In genomic region chr1:111754964-111755320, GRCh38 we compare ENCODE assay signal across 8 cellular contexts. TPM values are rescaled to one million over a fixed set of nuclear protein-coding genes. Genes with fewer than 3 reads are reported as not detected.
DNase-seq lines count a peak whose midpoint lies in the region; ATAC-seq lines count a peak whose summit lies in the region.

No MANE protein-coding gene starts in this region.

- intact Hi-C loops in CD4-positive, alpha-beta memory T cell (cut with micrococcal nuclease) = loop anchor here (1.0 to 5.0 kb wide), 10 partner anchors 16 to 1416 kb away; partner anchors contain the start of genes ATP5PB, CAPZA1, INKA2 and LRIF1

- peaks cover 6 to 26% of the 10 kb centered on the region in 2 donors for H3K36me3 Mint-ChIP-seq in CD4-positive, alpha-beta memory T cell
- H3K36me3 Mint-ChIP-seq in T-helper 1 cell treated with Interleukin-12 subunit alpha and Interleukin-12 subunit beta and Interleukin-4 antibody, amounts not matched to agents 30 μg/mL and 1 μg/mL, for 36 hours (ENCODE audit: low read depth) = peaks cover 10% of the 10 kb centered on the region

- peaks cover 12% of the 10 kb centered on the region for H3K36me3 ChIP-seq in CD4-positive, alpha-beta memory T cell (ENCODE audit: insufficient read depth, low read length)
- peaks cover 8% of the 10 kb centered on the region for H3K36me3 ChIP-seq in effector memory CD4-positive, alpha-beta T cell (ENCODE audit: control insufficient read depth, insufficient read depth, low read length)
- H3K36me3 ChIP-seq in mesodermal cell (ENCODE audit: control insufficient read depth, insufficient read depth, low read length) = peaks cover 23% of the 10 kb centered on the region

- H3K4me3 Mint-ChIP-seq in CD4-positive, alpha-beta memory T cell = peak overlapping the region; percentile 90 to 100 (median 98)
- peak overlapping the region; percentile 89 for H3K4me3 Mint-ChIP-seq in T-helper 1 cell treated with Interleukin-12 subunit alpha and Interleukin-12 subunit beta and Interleukin-4 antibody, amounts not matched to agents 30 μg/mL and 1 μg/mL, for 36 hours

- no peaks in the 10 kb centered on the region for H3K27me3 ChIP-seq in CD4-positive, alpha-beta memory T cell (ENCODE audit: insufficient read depth, low read length)
- H3K27me3 ChIP-seq in effector memory CD4-positive, alpha-beta T cell (replicated peaks; ENCODE audit: control insufficient read depth, insufficient read depth, low read length, poor library complexity, severe bottlenecking) = no peaks in the 10 kb centered on the region

- peaks cover 0 to 9% (median 0%) of the 10 kb centered on the region in 8 donors for H3K9me3 Mint-ChIP-seq in CD4-positive, alpha-beta memory T cell
- H3K9me3 Mint-ChIP-seq in T-helper 1 cell treated with Interleukin-12 subunit alpha and Interleukin-12 subunit beta and Interleukin-4 antibody, amounts not matched to agents 30 μg/mL and 1 μg/mL, for 36 hours = no peaks in the 10 kb centered on the region

- peak overlapping the region; percentile 93 for H3K27ac ChIP-seq in CD4-positive, alpha-beta memory T cell (ENCODE audit: low read depth, low read length)
- peak overlapping the region; percentile 90 for H3K27ac ChIP-seq in effector memory CD4-positive, alpha-beta T cell (ENCODE audit: insufficient read depth, low read length, poor library complexity, severe bottlenecking)
- H3K27ac ChIP-seq in mesodermal cell (ENCODE audit: low read depth, low read length, severe bottlenecking) (peak overlapping the region; percentile 98), temporal lobe (ENCODE audit: low read depth, low read length) (peak overlapping the region; percentile 82)

- 0 to 4% methylated on average over 10 to 11 of the region's 12 CpGs for WGBS in mesodermal cell (ENCODE audit: insufficient coverage in 2 of 2), 2 experiments

- peak overlapping the region; percentile 95 to 100 (median 99) for H3K27ac Mint-ChIP-seq in CD4-positive, alpha-beta memory T cell
- peak overlapping the region; percentile 90 for H3K27ac Mint-ChIP-seq in T-helper 1 cell treated with Interleukin-12 subunit alpha and Interleukin-12 subunit beta and Interleukin-4 antibody, amounts not matched to agents 30 μg/mL and 1 μg/mL, for 36 hours

- H3K4me3 ChIP-seq in CD4-positive, alpha-beta memory T cell (ENCODE audit: low read length in 2 of 2) = peak overlapping the region; percentile 37 to 92
- peak overlapping the region; percentile 69 for H3K4me3 ChIP-seq in effector memory CD4-positive, alpha-beta T cell (ENCODE audit: insufficient read depth, low read depth, low read length, poor library complexity, severe bottlenecking)
- peak overlapping the region; percentile 86 for H3K4me3 ChIP-seq in mesodermal cell (ENCODE audit: extremely low read depth, insufficient read depth, low read length, poor library complexity, severe bottlenecking)

- H3K4me1 ChIP-seq in CD4-positive, alpha-beta memory T cell (ENCODE audit: insufficient read depth, low read length) = peaks cover 20% of the 10 kb centered on the region
- peaks cover 15% of the 10 kb centered on the region for H3K4me1 ChIP-seq in effector memory CD4-positive, alpha-beta T cell (ENCODE audit: control insufficient read depth, insufficient read depth, low read length, poor library complexity, severe bottlenecking)
- peaks cover 6% of the 10 kb centered on the region for H3K4me1 ChIP-seq in mesodermal cell (ENCODE audit: control insufficient read depth, insufficient read depth, low read length, poor library complexity, severe bottlenecking)

- DNase-seq in CD4-positive, alpha-beta memory T cell = no peak
- DNase-seq in LHCN-M2 (ENCODE audit: low read depth) = peak; percentile 68
- peak in 1 of 3 donors; percentile 20 for DNase-seq in effector memory CD4-positive, alpha-beta T cell

- POLR2A ChIA-PET in CD4-positive, alpha-beta memory T cell (lab: Charles Lee; ENCODE audit: partially characterized antibody) = interaction anchor here (0.7 to 4.0 kb wide), 21 partner anchors 11 to 968 kb away, joined by 3 to 47 read pairs (median 4); partner anchors contain the start of genes ATP5PB, INKA2, RAP1A and WDR77

- CTCF ChIA-PET in CD4-positive, alpha-beta memory T cell (lab: Charles Lee; ENCODE audit: partially characterized antibody) = interaction anchor here (0.7 to 8.0 kb wide), 14 partner anchors 8 to 534 kb away, joined by 3 to 73 read pairs (median 4); partner anchors contain the start of gene INKA2

- H3K9me3 ChIP-seq in CD4-positive, alpha-beta memory T cell (ENCODE audit: control insufficient read depth in 1 of 2, low read length in 2 of 2) = no peaks in the 10 kb centered on the region
- H3K9me3 ChIP-seq in effector memory CD4-positive, alpha-beta T cell (ENCODE audit: control insufficient read depth, low read length) = no peaks in the 10 kb centered on the region
- H3K9me3 ChIP-seq in mesodermal cell (ENCODE audit: control insufficient read depth, low read length) = no peaks in the 10 kb centered on the region

- peaks cover 0 to 2% of the 10 kb centered on the region in 2 donors for H3K27me3 Mint-ChIP-seq in CD4-positive, alpha-beta memory T cell
- H3K27me3 Mint-ChIP-seq in T-helper 1 cell treated with Interleukin-12 subunit alpha and Interleukin-12 subunit beta and Interleukin-4 antibody, amounts not matched to agents 30 μg/mL and 1 μg/mL, for 36 hours (ENCODE audit: low read depth) = peaks cover 25% of the 10 kb centered on the region

- peak; percentile 19 for ATAC-seq in GM19438 (IDR thresholded peaks at IDR 0.05; ENCODE audit: low read depth, unreplicated experiment)
- no peak for ATAC-seq in HG02870 (IDR thresholded peaks at IDR 0.05; ENCODE audit: unreplicated experiment)

- H3K4me1 Mint-ChIP-seq in CD4-positive, alpha-beta memory T cell = peaks cover 23 to 36% (median 31%) of the 10 kb centered on the region in 4 donors
- H3K4me1 Mint-ChIP-seq in T-helper 1 cell treated with Interleukin-12 subunit alpha and Interleukin-12 subunit beta and Interleukin-4 antibody, amounts not matched to agents 30 μg/mL and 1 μg/mL, for 36 hours (ENCODE audit: low read depth) = peaks cover 27% of the 10 kb centered on the region

RNA-seq across cellular contexts. Expression of gene DDX20, which starts 0.8 kb away (rescaled TPM):
- total RNA-seq in CD4-positive, alpha-beta memory T cell = 10 to 100 TPM; 22.2 to 26.0 TPM
- polyA plus RNA-seq in CD4-positive, alpha-beta memory T cell = 10 to 100 TPM; 10.1 to 13.9 TPM
- total RNA-seq in LHCN-M2 (2014; rRNA removed) (23.6 and 31.0 TPM in 2 replicates), temporal lobe (17.0 TPM)
- polyA plus RNA-seq in LHCN-M2 (2012) = 4.8 TPM
- 12.6 TPM for polyA plus RNA-seq in mesodermal cell (2013, experiment 1 of 2)
- polyA plus RNA-seq in mesodermal cell (2013, experiment 2 of 2) = 13.7 TPM

RNA-seq across cellular contexts. Expression of gene INKA2, which starts 15.7 kb away (rescaled TPM):
- 1 to 10 TPM; 2.2 to 2.4 TPM for total RNA-seq in CD4-positive, alpha-beta memory T cell
- under 1 TPM; 0.16 to 0.24 TPM for polyA plus RNA-seq in CD4-positive, alpha-beta memory T cell
- 6.3 and 12.5 TPM in 2 replicates for total RNA-seq in LHCN-M2 (2014; rRNA removed)
- polyA plus RNA-seq in LHCN-M2 (2012) = 3.4 TPM
- polyA plus RNA-seq in mesodermal cell (2013, experiment 1 of 2) = 2.8 TPM
- polyA plus RNA-seq in mesodermal cell (2013, experiment 2 of 2) = 0.96 TPM
- 2.7 TPM for total RNA-seq in temporal lobe
